1 cellular context compared by ENCODE assay signal in the genomic region with DNA sequence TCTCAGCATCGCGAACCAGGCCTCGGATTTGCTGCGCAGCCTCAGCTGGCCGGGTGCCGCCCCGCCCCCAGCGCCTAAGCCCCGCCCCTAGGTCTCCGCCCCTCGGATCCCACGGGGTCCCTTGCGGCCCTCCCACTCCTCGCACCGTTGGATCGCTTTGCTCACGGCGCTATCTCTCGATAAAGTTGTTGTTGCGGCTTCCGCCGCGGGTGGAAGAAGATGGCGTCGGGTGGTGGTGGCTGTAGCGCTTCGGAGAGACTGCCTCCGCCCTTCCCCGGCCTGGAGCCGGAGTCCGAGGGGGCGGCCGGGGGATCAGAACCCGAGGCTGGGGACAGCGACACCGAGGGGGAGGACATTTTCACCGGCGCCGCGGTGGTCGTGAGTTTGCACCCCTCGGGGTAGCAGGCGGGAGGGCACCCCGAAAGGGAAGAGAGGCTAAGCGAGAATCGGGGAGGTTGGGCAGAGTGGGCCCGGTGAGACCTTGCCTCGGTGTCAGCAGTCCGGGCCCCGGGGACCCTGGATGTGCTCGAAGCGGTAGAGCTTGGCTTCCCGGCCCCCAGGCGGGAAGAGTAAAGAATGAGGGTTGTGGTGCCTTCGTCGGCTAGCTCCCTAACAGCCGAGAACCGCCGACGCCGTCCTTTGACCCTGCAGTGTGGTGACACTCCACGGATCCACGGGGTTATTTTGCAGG.
TF ChIP-seq lines count a peak whose summit lies in the region.

A gene with protein sequence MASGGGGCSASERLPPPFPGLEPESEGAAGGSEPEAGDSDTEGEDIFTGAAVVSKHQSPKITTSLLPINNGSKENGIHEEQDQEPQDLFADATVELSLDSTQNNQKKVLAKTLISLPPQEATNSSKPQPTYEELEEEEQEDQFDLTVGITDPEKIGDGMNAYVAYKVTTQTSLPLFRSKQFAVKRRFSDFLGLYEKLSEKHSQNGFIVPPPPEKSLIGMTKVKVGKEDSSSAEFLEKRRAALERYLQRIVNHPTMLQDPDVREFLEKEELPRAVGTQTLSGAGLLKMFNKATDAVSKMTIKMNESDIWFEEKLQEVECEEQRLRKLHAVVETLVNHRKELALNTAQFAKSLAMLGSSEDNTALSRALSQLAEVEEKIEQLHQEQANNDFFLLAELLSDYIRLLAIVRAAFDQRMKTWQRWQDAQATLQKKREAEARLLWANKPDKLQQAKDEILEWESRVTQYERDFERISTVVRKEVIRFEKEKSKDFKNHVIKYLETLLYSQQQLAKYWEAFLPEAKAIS (plus strand): TSS at position 188 of the 691 bp plus-strand sequence. CDS start 32 bp downstream, at position 220.

TF ChIP-seq in GM23338, 12 proteins besides CTCF, POLR2A, EP300 and RAD21:
- TF ChIP-seq STAT1 (IDR thresholded peaks at IDR 0.05; ENCODE audit: unreplicated experiment) (no peak), EZH2phosphoT487 (IDR thresholded peaks at IDR 0.05; ENCODE audit: unreplicated experiment) (no peak), JUNB (IDR thresholded peaks at IDR 0.05; ENCODE audit: unreplicated experiment) (no peak), EZH2 (IDR thresholded peaks at IDR 0.05; ENCODE audit: low read depth, unreplicated experiment) (no peak), POLR2AphosphoS5 (IDR thresholded peaks at IDR 0.05; ENCODE audit: low read depth) (peak; percentile 70), NANOG (IDR thresholded peaks at IDR 0.05; ENCODE audit: borderline replicate concordance) (no peak), ZNF331 (CRISPR knock-in tag; IDR thresholded peaks at IDR 0.05; ENCODE audit: low read depth) (no peak), CREB1 (CRISPR knock-in tag; IDR thresholded peaks at IDR 0.05; ENCODE audit: low read depth) (peak; percentile 50; the same call in 1 of the 2 replicates), ZNF114 (CRISPR knock-in tag; IDR thresholded peaks at IDR 0.05) (no peak)
- TF ChIP-seq, protein P1, sequence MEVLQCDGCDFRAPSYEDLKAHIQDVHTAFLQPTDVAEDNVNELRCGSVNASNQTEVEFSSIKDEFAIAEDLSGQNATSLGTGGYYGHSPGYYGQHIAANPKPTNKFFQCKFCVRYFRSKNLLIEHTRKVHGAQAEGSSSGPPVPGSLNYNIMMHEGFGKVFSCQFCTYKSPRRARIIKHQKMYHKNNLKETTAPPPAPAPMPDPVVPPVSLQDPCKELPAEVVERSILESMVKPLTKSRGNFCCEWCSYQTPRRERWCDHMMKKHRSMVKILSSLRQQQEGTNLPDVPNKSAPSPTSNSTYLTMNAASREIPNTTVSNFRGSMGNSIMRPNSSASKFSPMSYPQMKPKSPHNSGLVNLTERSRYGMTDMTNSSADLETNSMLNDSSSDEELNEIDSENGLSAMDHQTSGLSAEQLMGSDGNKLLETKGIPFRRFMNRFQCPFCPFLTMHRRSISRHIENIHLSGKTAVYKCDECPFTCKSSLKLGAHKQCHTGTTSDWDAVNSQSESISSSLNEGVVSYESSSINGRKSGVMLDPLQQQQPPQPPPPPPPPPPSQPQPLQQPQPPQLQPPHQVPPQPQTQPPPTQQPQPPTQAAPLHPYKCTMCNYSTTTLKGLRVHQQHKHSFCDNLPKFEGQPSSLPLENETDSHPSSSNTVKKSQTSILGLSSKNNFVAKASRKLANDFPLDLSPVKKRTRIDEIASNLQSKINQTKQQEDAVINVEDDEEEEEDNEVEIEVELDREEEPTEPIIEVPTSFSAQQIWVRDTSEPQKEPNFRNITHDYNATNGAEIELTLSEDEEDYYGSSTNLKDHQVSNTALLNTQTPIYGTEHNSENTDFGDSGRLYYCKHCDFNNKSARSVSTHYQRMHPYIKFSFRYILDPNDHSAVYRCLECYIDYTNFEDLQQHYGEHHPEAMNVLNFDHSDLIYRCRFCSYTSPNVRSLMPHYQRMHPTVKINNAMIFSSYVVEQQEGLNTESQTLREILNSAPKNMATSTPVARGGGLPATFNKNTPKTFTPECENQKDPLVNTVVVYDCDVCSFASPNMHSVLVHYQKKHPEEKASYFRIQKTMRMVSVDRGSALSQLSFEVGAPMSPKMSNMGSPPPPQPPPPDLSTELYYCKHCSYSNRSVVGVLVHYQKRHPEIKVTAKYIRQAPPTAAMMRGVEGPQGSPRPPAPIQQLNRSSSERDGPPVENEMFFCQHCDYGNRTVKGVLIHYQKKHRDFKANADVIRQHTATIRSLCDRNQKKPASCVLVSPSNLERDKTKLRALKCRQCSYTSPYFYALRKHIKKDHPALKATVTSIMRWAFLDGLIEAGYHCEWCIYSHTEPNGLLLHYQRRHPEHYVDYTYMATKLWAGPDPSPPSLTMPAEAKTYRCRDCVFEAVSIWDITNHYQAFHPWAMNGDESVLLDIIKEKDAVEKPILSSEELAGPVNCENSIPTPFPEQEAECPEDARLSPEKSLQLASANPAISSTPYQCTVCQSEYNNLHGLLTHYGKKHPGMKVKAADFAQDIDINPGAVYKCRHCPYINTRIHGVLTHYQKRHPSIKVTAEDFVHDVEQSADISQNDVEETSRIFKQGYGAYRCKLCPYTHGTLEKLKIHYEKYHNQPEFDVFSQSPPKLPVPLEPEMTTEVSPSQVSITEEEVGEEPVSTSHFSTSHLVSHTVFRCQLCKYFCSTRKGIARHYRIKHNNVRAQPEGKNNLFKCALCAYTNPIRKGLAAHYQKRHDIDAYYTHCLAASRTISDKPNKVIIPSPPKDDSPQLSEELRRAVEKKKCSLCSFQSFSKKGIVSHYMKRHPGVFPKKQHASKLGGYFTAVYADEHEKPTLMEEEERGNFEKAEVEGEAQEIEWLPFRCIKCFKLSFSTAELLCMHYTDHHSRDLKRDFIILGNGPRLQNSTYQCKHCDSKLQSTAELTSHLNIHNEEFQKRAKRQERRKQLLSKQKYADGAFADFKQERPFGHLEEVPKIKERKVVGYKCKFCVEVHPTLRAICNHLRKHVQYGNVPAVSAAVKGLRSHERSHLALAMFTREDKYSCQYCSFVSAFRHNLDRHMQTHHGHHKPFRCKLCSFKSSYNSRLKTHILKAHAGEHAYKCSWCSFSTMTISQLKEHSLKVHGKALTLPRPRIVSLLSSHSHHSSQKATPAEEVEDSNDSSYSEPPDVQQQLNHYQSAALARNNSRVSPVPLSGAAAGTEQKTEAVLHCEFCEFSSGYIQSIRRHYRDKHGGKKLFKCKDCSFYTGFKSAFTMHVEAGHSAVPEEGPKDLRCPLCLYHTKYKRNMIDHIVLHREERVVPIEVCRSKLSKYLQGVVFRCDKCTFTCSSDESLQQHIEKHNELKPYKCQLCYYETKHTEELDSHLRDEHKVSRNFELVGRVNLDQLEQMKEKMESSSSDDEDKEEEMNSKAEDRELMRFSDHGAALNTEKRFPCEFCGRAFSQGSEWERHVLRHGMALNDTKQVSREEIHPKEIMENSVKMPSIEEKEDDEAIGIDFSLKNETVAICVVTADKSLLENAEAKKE (CRISPR knock-in tag; IDR thresholded peaks at IDR 0.05), result no peak
- TF ChIP-seq, protein P2, sequence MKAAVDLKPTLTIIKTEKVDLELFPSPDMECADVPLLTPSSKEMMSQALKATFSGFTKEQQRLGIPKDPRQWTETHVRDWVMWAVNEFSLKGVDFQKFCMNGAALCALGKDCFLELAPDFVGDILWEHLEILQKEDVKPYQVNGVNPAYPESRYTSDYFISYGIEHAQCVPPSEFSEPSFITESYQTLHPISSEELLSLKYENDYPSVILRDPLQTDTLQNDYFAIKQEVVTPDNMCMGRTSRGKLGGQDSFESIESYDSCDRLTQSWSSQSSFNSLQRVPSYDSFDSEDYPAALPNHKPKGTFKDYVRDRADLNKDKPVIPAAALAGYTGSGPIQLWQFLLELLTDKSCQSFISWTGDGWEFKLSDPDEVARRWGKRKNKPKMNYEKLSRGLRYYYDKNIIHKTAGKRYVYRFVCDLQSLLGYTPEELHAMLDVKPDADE (IDR thresholded peaks at IDR 0.05), result peak; percentile 70; the same call in 1 of the 2 replicates
- TF ChIP-seq, protein P3, sequence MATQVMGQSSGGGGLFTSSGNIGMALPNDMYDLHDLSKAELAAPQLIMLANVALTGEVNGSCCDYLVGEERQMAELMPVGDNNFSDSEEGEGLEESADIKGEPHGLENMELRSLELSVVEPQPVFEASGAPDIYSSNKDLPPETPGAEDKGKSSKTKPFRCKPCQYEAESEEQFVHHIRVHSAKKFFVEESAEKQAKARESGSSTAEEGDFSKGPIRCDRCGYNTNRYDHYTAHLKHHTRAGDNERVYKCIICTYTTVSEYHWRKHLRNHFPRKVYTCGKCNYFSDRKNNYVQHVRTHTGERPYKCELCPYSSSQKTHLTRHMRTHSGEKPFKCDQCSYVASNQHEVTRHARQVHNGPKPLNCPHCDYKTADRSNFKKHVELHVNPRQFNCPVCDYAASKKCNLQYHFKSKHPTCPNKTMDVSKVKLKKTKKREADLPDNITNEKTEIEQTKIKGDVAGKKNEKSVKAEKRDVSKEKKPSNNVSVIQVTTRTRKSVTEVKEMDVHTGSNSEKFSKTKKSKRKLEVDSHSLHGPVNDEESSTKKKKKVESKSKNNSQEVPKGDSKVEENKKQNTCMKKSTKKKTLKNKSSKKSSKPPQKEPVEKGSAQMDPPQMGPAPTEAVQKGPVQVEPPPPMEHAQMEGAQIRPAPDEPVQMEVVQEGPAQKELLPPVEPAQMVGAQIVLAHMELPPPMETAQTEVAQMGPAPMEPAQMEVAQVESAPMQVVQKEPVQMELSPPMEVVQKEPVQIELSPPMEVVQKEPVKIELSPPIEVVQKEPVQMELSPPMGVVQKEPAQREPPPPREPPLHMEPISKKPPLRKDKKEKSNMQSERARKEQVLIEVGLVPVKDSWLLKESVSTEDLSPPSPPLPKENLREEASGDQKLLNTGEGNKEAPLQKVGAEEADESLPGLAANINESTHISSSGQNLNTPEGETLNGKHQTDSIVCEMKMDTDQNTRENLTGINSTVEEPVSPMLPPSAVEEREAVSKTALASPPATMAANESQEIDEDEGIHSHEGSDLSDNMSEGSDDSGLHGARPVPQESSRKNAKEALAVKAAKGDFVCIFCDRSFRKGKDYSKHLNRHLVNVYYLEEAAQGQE (IDR thresholded peaks at IDR 0.05; ENCODE audit: unreplicated experiment), result peak; percentile 75
